ENCODE assay signal across 9 cellular contexts in the genomic region with DNA sequence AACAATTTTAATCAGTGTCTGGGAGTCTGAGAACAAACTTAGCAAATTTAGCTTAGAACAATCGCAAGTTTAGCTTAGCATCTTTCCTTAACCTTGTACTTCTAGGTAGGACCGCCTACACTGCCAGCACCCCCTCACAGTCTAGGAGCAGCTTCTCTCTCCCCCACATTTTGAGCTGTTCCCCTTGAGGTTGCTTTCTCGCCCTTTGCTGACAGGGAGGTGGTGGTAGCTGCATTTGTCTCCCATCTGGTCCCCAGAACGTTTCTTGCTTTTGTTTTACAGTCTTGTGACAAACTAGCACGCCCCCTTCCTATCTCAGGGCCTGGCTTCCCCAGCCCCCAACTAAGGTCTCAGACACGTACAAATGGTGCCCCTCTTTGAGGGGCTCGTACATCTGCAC. TPM values are rescaled to one million over a fixed set of nuclear protein-coding genes. Genes with fewer than 3 reads are reported as not detected.
DNase-seq lines count a peak whose midpoint lies in the region; ATAC-seq and TF ChIP-seq lines count a peak whose summit lies in the region.
"Had no signal": no experiment of that assay in that cellular context is flagged by ENCODE, and none has a peak within 500 bp of the region (broad histone marks: within the 10 kb centered on the region; RNA-seq: fewer than 3 reads in every experiment).

No MANE protein-coding gene starts in this region.

- peak overlapping the region; percentile 49 for H2AFZ ChIP-seq in IMR-90 (replicated peaks; ENCODE audit: low read length, poor library complexity)

- H2BK15ac ChIP-seq in IMR-90 (ENCODE audit: low read depth, low read length) = peak overlapping the region; percentile 3; the same call in 2 of the 3 replicates

- POLR2A ChIA-PET in IMR-90 (lab: Charles Lee; ENCODE audit: unreplicated experiment) = no interaction called here

- DNase-seq in IMR-90 = peak; percentile 28
- DNase-seq in esophagus squamous epithelium (lab: John Stamatoyannopoulos, UW) = no peak
- DNase-seq in prostate gland (ENCODE audit: low spot score) = no peak
- DNase-seq in kidney glomerular epithelial cell (lab: John Stamatoyannopoulos, UW) = no peak
- no peak for DNase-seq in SW480 (ENCODE audit: low spot score)

- H3K9me1 ChIP-seq in IMR-90 (ENCODE audit: insufficient read depth, low read length) = peaks cover 24% of the 10 kb centered on the region

- H3K4ac ChIP-seq in IMR-90 (ENCODE audit: low read depth, low read length) = peak overlapping the region; percentile 59

- H3K79me1 ChIP-seq in IMR-90 (ENCODE audit: low read depth in 1 of 2, low read length in 2 of 2) = peaks cover 33 to 72% of the 10 kb centered on the region in 2 experiments

- H3K9ac ChIP-seq in IMR-90 (ENCODE audit: low read depth, low read length) = peak overlapping the region; percentile 42

- peak overlapping the region; percentile 12 for H3K27ac ChIP-seq in C4-2B
- H3K27ac ChIP-seq in IMR-90 (ENCODE audit: insufficient read depth, low read length) = peak overlapping the region; percentile 11
- H3K27ac ChIP-seq in esophagus squamous epithelium = peak overlapping the region; percentile 29 to 86 (median 80)
- H3K27ac ChIP-seq in prostate gland = peak overlapping the region; percentile 47 to 50

- no peak overlapping the region for H3K4me2 ChIP-seq in IMR-90 (ENCODE audit: low read depth, low read length)

- H3K18ac ChIP-seq in IMR-90 (ENCODE audit: low read depth, low read length) = peak overlapping the region; percentile 75

- peak overlapping the region; percentile 70 for H2AK9ac ChIP-seq in IMR-90 (replicated peaks; ENCODE audit: low read depth, low read length, poor library complexity)

- H3K14ac ChIP-seq in IMR-90 (replicated peaks; ENCODE audit: low read depth, low read length) = peak overlapping the region; percentile 74

- peak overlapping the region; percentile 55 for H4K91ac ChIP-seq in IMR-90 (ENCODE audit: insufficient read depth, low read depth, low read length)

- TF ChIP-seq POLR2A in IMR-90 (IDR thresholded peaks at IDR 0.05; ENCODE audit: low read depth, low read length) = no peak
- TF ChIP-seq POLR2A in esophagus squamous epithelium (IDR thresholded peaks at IDR 0.05) = no peak
- no peak for TF ChIP-seq POLR2A in prostate gland (IDR thresholded peaks at IDR 0.05)

- H4K5ac ChIP-seq in IMR-90 (ENCODE audit: low read depth, low read length) = peak overlapping the region; percentile 39

- H3K36me3 ChIP-seq in IMR-90 (ENCODE audit: control insufficient read depth, insufficient read depth, low read length) (peaks cover 5% of the 10 kb centered on the region; the same call in 1 of the 2 replicates), esophagus squamous epithelium (no peaks in the 10 kb centered on the region), prostate gland (no peaks in the 10 kb centered on the region)

- in situ Hi-C loops in IMR-90 (cut with MboI; ENCODE audit: low sequenced_read_pairs) = no loop called here

- TF ChIP-seq CTCF in C4-2B (conservative IDR thresholded peaks at IDR 0.05) (no peak), IMR-90 (conservative IDR thresholded peaks at IDR 0.05; ENCODE audit: low read depth, low read length) (no peak), esophagus squamous epithelium (IDR thresholded peaks at IDR 0.05) (no peak), prostate gland (IDR thresholded peaks at IDR 0.05) (no peak)

- peak overlapping the region; percentile 79 for H3K23ac ChIP-seq in IMR-90 (ENCODE audit: low read depth, low read length)

- BruUV-seq in IMR-90 (replicated peaks; lab: Mats Ljungman, UMichigan) = no TSS peak

- H3K27me3 ChIP-seq in IMR-90 (ENCODE audit: control insufficient read depth, insufficient read depth, low read length) (no peaks in the 10 kb centered on the region), esophagus squamous epithelium (no peaks in the 10 kb centered on the region), prostate gland (replicated peaks; ENCODE audit: insufficient read depth) (no peaks in the 10 kb centered on the region)

- CTCF ChIA-PET in IMR-90 (lab: Yijun Ruan, JAX) = interaction anchor here (0.6 kb wide), 1 partner anchor 26 kb away, joined by 3 read pairs; no protein-coding TSS in a partner anchor

- H4K8ac ChIP-seq in IMR-90 (ENCODE audit: low read depth in 2 of 2, low read length in 2 of 2) = peak overlapping the region; percentile 1 to 23; a peak in 2 of 4 replicates

- peaks cover 33% of the 10 kb centered on the region for H4K20me1 ChIP-seq in IMR-90 (ENCODE audit: insufficient read depth, low read length)

- no CpG with 5 or more reads among the region's 7 CpGs for WGBS in IMR-90 (ENCODE audit: extremely low coverage in 2 of 2, insufficient read length in 1 of 2), 2 experiments
- WGBS in esophagus squamous epithelium, 2 donors = 76 to 78% methylated on average over 7 of the region's 7 CpGs
- 65% methylated on average over 7 of the region's 7 CpGs for WGBS in prostate gland

- H2BK5ac ChIP-seq in IMR-90 (ENCODE audit: low read depth, low read length, poor library complexity, severe bottlenecking) = peak overlapping the region; percentile 61

- ATAC-seq in IMR-90 (ENCODE audit: low read depth) = no peak
- ATAC-seq in GM21825 (IDR thresholded peaks at IDR 0.05; ENCODE audit: unreplicated experiment) = no peak
- ATAC-seq in HG03378 (IDR thresholded peaks at IDR 0.05; ENCODE audit: unreplicated experiment) = no peak
- ATAC-seq: HCT116 had no signal

- H2BK120ac ChIP-seq in IMR-90 (ENCODE audit: low read depth, low read length) = peak overlapping the region; percentile 27

- no peak overlapping the region for H3K56ac ChIP-seq in IMR-90 (ENCODE audit: extremely low read depth, insufficient read depth, low read length)

- H3K4me1 ChIP-seq in IMR-90 (ENCODE audit: control insufficient read depth, insufficient read depth, low read length) = peaks cover 40% of the 10 kb centered on the region
- H3K4me1 ChIP-seq in esophagus squamous epithelium = peaks cover 30 to 75% (median 50%) of the 10 kb centered on the region in 3 donors
- peaks cover 3% of the 10 kb centered on the region for H3K4me1 ChIP-seq in prostate gland (replicated peaks)

- peak overlapping the region; percentile 84 for H2AK5ac ChIP-seq in IMR-90 (ENCODE audit: low read depth, low read length)

- TF ChIP-seq RAD21 in IMR-90 (IDR thresholded peaks at IDR 0.05; ENCODE audit: low read length) = no peak

- H3K9me3 ChIP-seq in IMR-90 (ENCODE audit: control insufficient read depth, insufficient read depth, low read length) = no peaks in the 10 kb centered on the region
- no peaks in the 10 kb centered on the region for H3K9me3 ChIP-seq in esophagus squamous epithelium
- H3K9me3 ChIP-seq in prostate gland = no peaks in the 10 kb centered on the region

- no peak overlapping the region; the same call in 1 of the 2 replicates for H2BK20ac ChIP-seq in IMR-90 (ENCODE audit: low read depth, low read length)

- dilution Hi-C loops in IMR-90 (cut with HindIII; ENCODE audit: low sequenced_read_pairs, unreplicated experiment) = no loop called here

- H3K4me3 ChIP-seq in IMR-90 (ENCODE audit: insufficient read depth, low read depth, low read length) = no peak overlapping the region
- H3K4me3 ChIP-seq in esophagus squamous epithelium = no peak overlapping the region
- H3K4me3 ChIP-seq in prostate gland = no peak overlapping the region

- intact Hi-C loops in IMR-90 (cut with micrococcal nuclease) (no loop called here), esophagus squamous epithelium (cut with DNase I) (no loop called here), prostate gland (cut with DNase I) (loop anchor here (5.0 kb wide), 1 partner anchor 40 kb away; no protein-coding TSS in a partner anchor)

TF ChIP-seq in IMR-90, 13 proteins besides CTCF, POLR2A, EP300 and RAD21:
- TF ChIP-seq MXI1 (IDR thresholded peaks at IDR 0.05; ENCODE audit: borderline replicate concordance, low read depth, low read length) (no peak), CHD1 (IDR thresholded peaks at IDR 0.05; ENCODE audit: low read depth, low read length) (no peak)

RNA-seq across cellular contexts. Expression of gene CRTC3, which starts 27.4 kb away (rescaled TPM):
- 4.7 and 6.7 TPM in 2 replicates for total RNA-seq in IMR-90 (2012; rRNA removed)
- polyA plus RNA-seq in IMR-90 (2012; rRNA removed) = 14.8 and 17.3 TPM in 2 replicates
- polyA plus RNA-seq in IMR-90 (2012; cell fraction: cytosol; rRNA removed) = 7.9 and 10.2 TPM in 2 replicates
- polyA plus RNA-seq in IMR-90 (2012; cell fraction: nucleus; rRNA removed; ENCODE audit: low replicate concordance) = 34.6 and 47.3 TPM in 2 replicates
- total RNA-seq in esophagus squamous epithelium = 10 to 100 TPM; 10.0 to 33.0 (median 13.3) TPM
- total RNA-seq in prostate gland = 10 to 100 TPM; 26.6 to 87.8 TPM

Comparison
In these comparisons a context has a peak if more than half of its experiments do, and no peak if none do; other contexts are left out.
1. H3K27ac ChIP-seq: peak in every context shown above with its lines; median percentile 80 in esophagus squamous epithelium; 48 in prostate gland; 12 in C4-2B; 11 in IMR-90.